ENCODE assay signal across 26 cellular contexts in the genomic region with DNA sequence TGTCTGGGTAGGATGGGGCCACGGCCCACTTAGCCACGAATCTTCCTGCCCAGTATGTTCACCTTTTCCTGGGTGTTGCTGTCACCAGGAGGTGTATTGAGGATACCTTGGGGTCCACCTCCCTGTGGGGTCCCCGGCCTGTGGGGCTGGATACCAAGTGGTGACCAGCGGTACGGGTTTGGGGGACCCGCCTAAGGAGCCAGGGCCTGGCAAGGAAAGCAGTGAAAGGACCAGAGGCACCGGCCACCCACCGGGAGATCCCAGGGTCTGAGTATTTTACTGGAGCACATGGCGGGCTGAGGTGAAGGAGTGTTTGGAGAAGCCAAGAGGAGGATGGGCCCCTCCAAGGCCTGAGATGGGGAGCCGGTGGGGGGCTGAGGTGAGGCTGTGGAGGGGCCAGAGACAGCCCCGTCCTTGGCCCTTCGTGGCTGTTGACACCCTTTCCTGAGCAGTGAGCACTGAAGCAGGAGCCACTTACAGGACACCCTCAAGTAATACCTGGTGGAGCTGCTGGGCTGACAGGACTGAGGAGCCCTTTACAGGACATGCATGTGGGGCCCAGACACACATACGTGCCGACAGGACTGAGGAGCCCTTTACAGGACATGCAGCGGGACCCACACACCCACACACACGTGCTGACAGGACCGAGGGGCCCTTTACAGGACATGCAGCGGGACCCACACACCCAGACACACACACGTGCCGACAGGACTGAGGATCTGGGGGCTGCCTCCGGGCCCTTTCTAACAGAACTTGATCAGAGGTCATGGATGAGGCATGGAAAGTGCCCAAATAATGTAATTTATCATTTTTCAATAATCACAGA. TPM values are rescaled to one million over a fixed set of nuclear protein-coding genes. Genes with fewer than 3 reads are reported as not detected.
"Had no signal": no experiment of that assay in that cellular context is flagged by ENCODE, and none has a peak within 500 bp of the region (broad histone marks: within the 10 kb centered on the region; RNA-seq: fewer than 3 reads in every experiment).

No MANE protein-coding gene starts in this region.

- H3K4me1 Mint-ChIP-seq: activated CD4-positive, alpha-beta T cell treated with anti-CD3 and anti-CD28 coated beads, Interleukin-2, amount 10 ng/mL, durations not matched to agents 24 days and 14 days; activated naive CD4-positive, alpha-beta T cell treated with anti-CD3 and anti-CD28 coated beads, Interleukin-2, amount 50 U/mL, for 24 hours; nephron progenitor cell had no signal

- H3K27ac Mint-ChIP-seq: activated CD4-positive, alpha-beta T cell treated with anti-CD3 and anti-CD28 coated beads, Interleukin-2, amount 10 ng/mL, durations not matched to agents 24 days and 14 days; activated CD8-positive, alpha-beta T cell treated with anti-CD3 and anti-CD28 coated beads for 36 hours; activated naive CD4-positive, alpha-beta T cell treated with anti-CD3 and anti-CD28 coated beads, Interleukin-2, amount 50 U/mL, for 24 hours; activated T-cell treated with anti-CD3 and anti-CD28 coated beads, Interleukin-2, amount 50 U/mL, for 72 hours; nephron progenitor cell; stimulated activated naive CD8-positive, alpha-beta T cell treated with anti-CD3 and anti-CD28 coated beads, Interleukin-15, Interleukin-2, amounts not matched to agents 100 ng/mL and 50 ng/mL, for 24 hours; T-cell had no signal

- DNase-seq: activated CD4-positive, alpha-beta T cell treated with anti-CD3 and anti-CD28 coated beads, Interleukin-2, amount 10 ng/mL, durations not matched to agents 24 days and 14 days; activated CD8-positive, alpha-beta T cell treated with anti-CD3 and anti-CD28 coated beads for 36 hours; activated effector memory CD4-positive, alpha-beta T cell treated with anti-CD3 and anti-CD28 coated beads, Interleukin-2, amount 50 U/mL, for 16 hours; activated T-cell treated with anti-CD3 and anti-CD28 coated beads, Interleukin-2, amount 50 U/mL, for 72 hours; amniotic stem cell; foreskin fibroblast; nephron progenitor cell; occipital lobe; T-cell; T-helper 9 cell; transverse colon had no signal

- H3K27me3 Mint-ChIP-seq: activated CD4-positive, alpha-beta T cell treated with anti-CD3 and anti-CD28 coated beads, Interleukin-2, amount 10 ng/mL, durations not matched to agents 24 days and 14 days; activated CD8-positive, alpha-beta T cell treated with anti-CD3 and anti-CD28 coated beads for 36 hours; activated naive CD4-positive, alpha-beta T cell treated with anti-CD3 and anti-CD28 coated beads, Interleukin-2, amount 50 U/mL, for 24 hours; stimulated activated naive CD8-positive, alpha-beta T cell treated with anti-CD3 and anti-CD28 coated beads, Interleukin-15, Interleukin-2, amounts not matched to agents 100 ng/mL and 50 ng/mL, for 24 hours; T-cell had no signal

- H3K4me3 ChIP-seq: cardiac muscle cell, dorsolateral prefrontal cortex, hepatocyte, prostate gland, right atrium auricular region, suprapubic skin, transverse colon had no signal

- H3K27me3 ChIP-seq: cardiac muscle cell, dorsolateral prefrontal cortex, hepatocyte, right atrium auricular region, suprapubic skin, transverse colon had no signal

- H3K4me1 ChIP-seq: prostate gland, right atrium auricular region, suprapubic skin, transverse colon had no signal

- H3K4me3 Mint-ChIP-seq: activated CD4-positive, alpha-beta T cell treated with anti-CD3 and anti-CD28 coated beads, Interleukin-2, amount 10 ng/mL, durations not matched to agents 24 days and 14 days; activated CD8-positive, alpha-beta T cell treated with anti-CD3 and anti-CD28 coated beads for 36 hours; activated naive CD4-positive, alpha-beta T cell treated with anti-CD3 and anti-CD28 coated beads, Interleukin-2, amount 50 U/mL, for 24 hours; activated T-cell treated with anti-CD3 and anti-CD28 coated beads, Interleukin-2, amount 50 U/mL, for 72 hours; nephron progenitor cell; stimulated activated naive CD8-positive, alpha-beta T cell treated with anti-CD3 and anti-CD28 coated beads, Interleukin-15, Interleukin-2, amounts not matched to agents 100 ng/mL and 50 ng/mL, for 24 hours; T-cell had no signal

- H3K9me3 ChIP-seq: prostate gland, right atrium auricular region, suprapubic skin, transverse colon had no signal

- H3K9me3 Mint-ChIP-seq: activated CD8-positive, alpha-beta T cell treated with anti-CD3 and anti-CD28 coated beads for 36 hours; activated naive CD4-positive, alpha-beta T cell treated with anti-CD3 and anti-CD28 coated beads, Interleukin-2, amount 50 U/mL, for 24 hours; nephron progenitor cell; stimulated activated naive CD8-positive, alpha-beta T cell treated with anti-CD3 and anti-CD28 coated beads, Interleukin-15, Interleukin-2, amounts not matched to agents 100 ng/mL and 50 ng/mL, for 24 hours had no signal

- H3K27ac ChIP-seq: cardiac muscle cell, dorsolateral prefrontal cortex, epithelial cell of prostate, hepatocyte, prostate gland, right atrium auricular region, suprapubic skin, transverse colon had no signal

- ATAC-seq: activated CD8-positive, alpha-beta T cell treated with anti-CD3 and anti-CD28 coated beads for 36 hours; activated T-cell treated with anti-CD3 and anti-CD28 coated beads, Interleukin-2, amount 50 U/mL, for 72 hours; left lobe of liver; SK-N-SH treated with all-trans-retinoic acid at 6 μM for 48 hours; T-cell had no signal

RNA-seq across cellular contexts. Expression of gene TMEM271, which starts 38.4 kb away (rescaled TPM):
- total RNA-seq: activated CD4-positive, alpha-beta T cell treated with anti-CD3 and anti-CD28 coated beads, Interleukin-2, amount 10 ng/mL, durations not matched to agents 24 days and 14 days; activated CD8-positive, alpha-beta T cell treated with anti-CD3 and anti-CD28 coated beads for 36 hours; activated T-cell treated with anti-CD3 and anti-CD28 coated beads, Interleukin-2, amount 50 U/mL, for 72 hours; cardiac muscle cell; hepatocyte; left lobe of liver; lung microvascular endothelial cell; myocyte; right atrium auricular region; skeletal muscle tissue; T-cell; transverse colon had no signal
- polyA plus RNA-seq: cardiac muscle cell, hepatocyte, keratinocyte had no signal
